1 cellular context compared by ENCODE assay signal in the genomic region with DNA sequence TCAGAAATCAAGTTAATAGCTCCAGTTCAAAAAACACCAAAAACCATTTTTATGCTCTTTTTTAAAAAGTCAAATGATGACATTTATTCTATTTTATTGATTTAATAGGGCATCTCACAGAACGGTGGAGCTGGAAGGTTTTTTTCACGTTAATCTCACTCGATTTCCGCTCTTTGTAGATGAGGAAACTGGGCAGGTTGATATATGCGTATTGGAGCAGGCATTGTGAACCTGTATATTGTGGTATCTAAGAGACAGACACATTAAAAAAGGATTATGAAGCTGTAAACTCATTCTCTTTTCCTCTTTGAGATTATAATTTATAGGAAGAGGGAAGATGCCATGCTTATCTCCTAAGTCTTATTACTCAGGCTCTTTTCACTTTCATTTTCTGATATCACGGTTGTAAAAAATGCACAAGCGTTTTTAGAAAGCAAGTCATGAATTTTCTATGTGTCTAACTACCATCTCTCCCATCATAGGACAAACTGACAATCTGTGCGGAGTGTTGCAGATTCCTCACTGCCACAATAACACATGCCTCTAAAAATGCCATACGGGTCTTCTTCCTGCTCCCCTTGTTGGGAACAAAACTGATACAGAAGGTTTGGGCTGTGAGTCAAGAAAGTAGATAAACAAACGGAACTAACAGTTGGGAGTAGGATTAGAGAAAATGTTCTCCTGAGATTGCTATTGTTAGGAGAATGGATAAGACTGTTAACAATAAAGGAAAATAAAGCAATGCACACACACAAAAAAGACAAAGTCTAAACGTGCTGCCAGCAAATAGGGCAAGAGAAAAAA.
TF ChIP-seq lines count a peak whose summit lies in the region.

No MANE protein-coding gene starts in this region.

TF ChIP-seq in H1, 55 proteins besides CTCF, POLR2A, EP300 and RAD21:
- TF ChIP-seq, protein P1, sequence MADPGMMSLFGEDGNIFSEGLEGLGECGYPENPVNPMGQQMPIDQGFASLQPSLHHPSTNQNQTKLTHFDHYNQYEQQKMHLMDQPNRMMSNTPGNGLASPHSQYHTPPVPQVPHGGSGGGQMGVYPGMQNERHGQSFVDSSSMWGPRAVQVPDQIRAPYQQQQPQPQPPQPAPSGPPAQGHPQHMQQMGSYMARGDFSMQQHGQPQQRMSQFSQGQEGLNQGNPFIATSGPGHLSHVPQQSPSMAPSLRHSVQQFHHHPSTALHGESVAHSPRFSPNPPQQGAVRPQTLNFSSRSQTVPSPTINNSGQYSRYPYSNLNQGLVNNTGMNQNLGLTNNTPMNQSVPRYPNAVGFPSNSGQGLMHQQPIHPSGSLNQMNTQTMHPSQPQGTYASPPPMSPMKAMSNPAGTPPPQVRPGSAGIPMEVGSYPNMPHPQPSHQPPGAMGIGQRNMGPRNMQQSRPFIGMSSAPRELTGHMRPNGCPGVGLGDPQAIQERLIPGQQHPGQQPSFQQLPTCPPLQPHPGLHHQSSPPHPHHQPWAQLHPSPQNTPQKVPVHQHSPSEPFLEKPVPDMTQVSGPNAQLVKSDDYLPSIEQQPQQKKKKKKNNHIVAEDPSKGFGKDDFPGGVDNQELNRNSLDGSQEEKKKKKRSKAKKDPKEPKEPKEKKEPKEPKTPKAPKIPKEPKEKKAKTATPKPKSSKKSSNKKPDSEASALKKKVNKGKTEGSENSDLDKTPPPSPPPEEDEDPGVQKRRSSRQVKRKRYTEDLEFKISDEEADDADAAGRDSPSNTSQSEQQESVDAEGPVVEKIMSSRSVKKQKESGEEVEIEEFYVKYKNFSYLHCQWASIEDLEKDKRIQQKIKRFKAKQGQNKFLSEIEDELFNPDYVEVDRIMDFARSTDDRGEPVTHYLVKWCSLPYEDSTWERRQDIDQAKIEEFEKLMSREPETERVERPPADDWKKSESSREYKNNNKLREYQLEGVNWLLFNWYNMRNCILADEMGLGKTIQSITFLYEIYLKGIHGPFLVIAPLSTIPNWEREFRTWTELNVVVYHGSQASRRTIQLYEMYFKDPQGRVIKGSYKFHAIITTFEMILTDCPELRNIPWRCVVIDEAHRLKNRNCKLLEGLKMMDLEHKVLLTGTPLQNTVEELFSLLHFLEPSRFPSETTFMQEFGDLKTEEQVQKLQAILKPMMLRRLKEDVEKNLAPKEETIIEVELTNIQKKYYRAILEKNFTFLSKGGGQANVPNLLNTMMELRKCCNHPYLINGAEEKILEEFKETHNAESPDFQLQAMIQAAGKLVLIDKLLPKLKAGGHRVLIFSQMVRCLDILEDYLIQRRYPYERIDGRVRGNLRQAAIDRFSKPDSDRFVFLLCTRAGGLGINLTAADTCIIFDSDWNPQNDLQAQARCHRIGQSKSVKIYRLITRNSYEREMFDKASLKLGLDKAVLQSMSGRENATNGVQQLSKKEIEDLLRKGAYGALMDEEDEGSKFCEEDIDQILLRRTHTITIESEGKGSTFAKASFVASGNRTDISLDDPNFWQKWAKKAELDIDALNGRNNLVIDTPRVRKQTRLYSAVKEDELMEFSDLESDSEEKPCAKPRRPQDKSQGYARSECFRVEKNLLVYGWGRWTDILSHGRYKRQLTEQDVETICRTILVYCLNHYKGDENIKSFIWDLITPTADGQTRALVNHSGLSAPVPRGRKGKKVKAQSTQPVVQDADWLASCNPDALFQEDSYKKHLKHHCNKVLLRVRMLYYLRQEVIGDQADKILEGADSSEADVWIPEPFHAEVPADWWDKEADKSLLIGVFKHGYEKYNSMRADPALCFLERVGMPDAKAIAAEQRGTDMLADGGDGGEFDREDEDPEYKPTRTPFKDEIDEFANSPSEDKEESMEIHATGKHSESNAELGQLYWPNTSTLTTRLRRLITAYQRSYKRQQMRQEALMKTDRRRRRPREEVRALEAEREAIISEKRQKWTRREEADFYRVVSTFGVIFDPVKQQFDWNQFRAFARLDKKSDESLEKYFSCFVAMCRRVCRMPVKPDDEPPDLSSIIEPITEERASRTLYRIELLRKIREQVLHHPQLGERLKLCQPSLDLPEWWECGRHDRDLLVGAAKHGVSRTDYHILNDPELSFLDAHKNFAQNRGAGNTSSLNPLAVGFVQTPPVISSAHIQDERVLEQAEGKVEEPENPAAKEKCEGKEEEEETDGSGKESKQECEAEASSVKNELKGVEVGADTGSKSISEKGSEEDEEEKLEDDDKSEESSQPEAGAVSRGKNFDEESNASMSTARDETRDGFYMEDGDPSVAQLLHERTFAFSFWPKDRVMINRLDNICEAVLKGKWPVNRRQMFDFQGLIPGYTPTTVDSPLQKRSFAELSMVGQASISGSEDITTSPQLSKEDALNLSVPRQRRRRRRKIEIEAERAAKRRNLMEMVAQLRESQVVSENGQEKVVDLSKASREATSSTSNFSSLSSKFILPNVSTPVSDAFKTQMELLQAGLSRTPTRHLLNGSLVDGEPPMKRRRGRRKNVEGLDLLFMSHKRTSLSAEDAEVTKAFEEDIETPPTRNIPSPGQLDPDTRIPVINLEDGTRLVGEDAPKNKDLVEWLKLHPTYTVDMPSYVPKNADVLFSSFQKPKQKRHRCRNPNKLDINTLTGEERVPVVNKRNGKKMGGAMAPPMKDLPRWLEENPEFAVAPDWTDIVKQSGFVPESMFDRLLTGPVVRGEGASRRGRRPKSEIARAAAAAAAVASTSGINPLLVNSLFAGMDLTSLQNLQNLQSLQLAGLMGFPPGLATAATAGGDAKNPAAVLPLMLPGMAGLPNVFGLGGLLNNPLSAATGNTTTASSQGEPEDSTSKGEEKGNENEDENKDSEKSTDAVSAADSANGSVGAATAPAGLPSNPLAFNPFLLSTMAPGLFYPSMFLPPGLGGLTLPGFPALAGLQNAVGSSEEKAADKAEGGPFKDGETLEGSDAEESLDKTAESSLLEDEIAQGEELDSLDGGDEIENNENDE (IDR thresholded peaks at IDR 0.05; ENCODE audit: insufficient replicate concordance, low read length), result no peak
- no peak for TF ChIP-seq JUN (IDR thresholded peaks at IDR 0.05; ENCODE audit: low read depth, low read length)
- TF ChIP-seq ASH2L (IDR thresholded peaks at IDR 0.05; ENCODE audit: low read length), result no peak
- TF ChIP-seq KDM1A (IDR thresholded peaks at IDR 0.05; ENCODE audit: borderline replicate concordance, low read length), result no peak
- no peak for TF ChIP-seq HDAC2 (IDR thresholded peaks at IDR 0.05; ENCODE audit: borderline replicate concordance in 1 of 2, low read depth in 2 of 2, low read length in 2 of 2)
- TF ChIP-seq SIRT6 (IDR thresholded peaks at IDR 0.05; ENCODE audit: low read length), result no peak
- TF ChIP-seq SP2 (IDR thresholded peaks at IDR 0.05; ENCODE audit: low read length), result no peak
- TF ChIP-seq NANOG (IDR thresholded peaks at IDR 0.05; ENCODE audit: insufficient read depth, low read depth, low read length, poor library complexity, severe bottlenecking), result no peak
- TF ChIP-seq KDM5A (IDR thresholded peaks at IDR 0.05; ENCODE audit: low read length), result no peak
- no peak for TF ChIP-seq CTBP2 (IDR thresholded peaks at IDR 0.05; ENCODE audit: borderline replicate concordance, insufficient read depth, insufficient read length, low read length)
- TF ChIP-seq BCL11A (IDR thresholded peaks at IDR 0.05; ENCODE audit: low read depth in 2 of 2, low read length in 2 of 2), result no peak
- TF ChIP-seq HDAC6 (IDR thresholded peaks at IDR 0.05; ENCODE audit: low read depth, low read length), result no peak
- TF ChIP-seq TEAD4 (IDR thresholded peaks at IDR 0.05; ENCODE audit: low read depth, low read length), result no peak
- TF ChIP-seq CEBPB (IDR thresholded peaks at IDR 0.05; ENCODE audit: low read depth, low read length), result no peak
- no peak for TF ChIP-seq SAP30 (IDR thresholded peaks at IDR 0.05; ENCODE audit: insufficient read depth, insufficient replicate concordance, low read length)
